ENCODE assay signal across 2 cellular contexts in genomic region chr9:15306068-15306756, GRCh38.
TF ChIP-seq lines count a peak whose summit lies in the region.

No MANE protein-coding gene starts in this region.

TF ChIP-seq in GM23338, 12 proteins besides CTCF, POLR2A, EP300 and RAD21:
- peak; percentile 21 for TF ChIP-seq REST (IDR thresholded peaks at IDR 0.05; ENCODE audit: unreplicated experiment)
- peak; percentile 2; the same call in 1 of the 2 replicates for TF ChIP-seq NANOG (IDR thresholded peaks at IDR 0.05; ENCODE audit: borderline replicate concordance)
- no peak for TF ChIP-seq STAT1 (IDR thresholded peaks at IDR 0.05; ENCODE audit: unreplicated experiment)
- peak; percentile 25; the same call in 1 of the 2 replicates for TF ChIP-seq POLR2AphosphoS5 (IDR thresholded peaks at IDR 0.05; ENCODE audit: low read depth)

TF ChIP-seq in H1, 55 proteins besides CTCF, POLR2A, EP300 and RAD21:
- TF ChIP-seq POLR2AphosphoS5 (IDR thresholded peaks at IDR 0.05; ENCODE audit: low read depth, low read length) (peak; percentile 21; the same call in 1 of the 2 replicates), TAF1 (IDR thresholded peaks at IDR 0.05; ENCODE audit: low read depth, low read length) (peak; percentile 30; the same call in 1 of the 2 replicates), PHF8 (conservative IDR thresholded peaks at IDR 0.05; ENCODE audit: low read depth, low read length) (0 out of 2 replicates have a peak, but pooled peaks have one; percentile 12), JUND (IDR thresholded peaks at IDR 0.05; ENCODE audit: low read length) (0 out of 2 replicates have a peak, but pooled peaks have one; percentile 44), ASH2L (IDR thresholded peaks at IDR 0.05; ENCODE audit: low read length) (peak; percentile 56), USF2 (IDR thresholded peaks at IDR 0.05; ENCODE audit: low read length) (no peak), SIN3A (conservative IDR thresholded peaks at IDR 0.05 in 1 of 2, IDR thresholded peaks at IDR 0.05 in 1 of 2; ENCODE audit: low read depth in 1 of 2, low read length in 2 of 2) (peak in 1 of 2 experiments; percentile 35; a peak in 1 of 4 replicates), CEBPB (IDR thresholded peaks at IDR 0.05; ENCODE audit: low read depth, low read length) (peak; percentile 92)
- TF ChIP-seq, protein P1, sequence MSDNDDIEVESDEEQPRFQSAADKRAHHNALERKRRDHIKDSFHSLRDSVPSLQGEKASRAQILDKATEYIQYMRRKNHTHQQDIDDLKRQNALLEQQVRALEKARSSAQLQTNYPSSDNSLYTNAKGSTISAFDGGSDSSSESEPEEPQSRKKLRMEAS (IDR thresholded peaks at IDR 0.05), result no peak
- TF ChIP-seq, protein P2, sequence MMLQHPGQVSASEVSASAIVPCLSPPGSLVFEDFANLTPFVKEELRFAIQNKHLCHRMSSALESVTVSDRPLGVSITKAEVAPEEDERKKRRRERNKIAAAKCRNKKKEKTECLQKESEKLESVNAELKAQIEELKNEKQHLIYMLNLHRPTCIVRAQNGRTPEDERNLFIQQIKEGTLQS (IDR thresholded peaks at IDR 0.05; ENCODE audit: insufficient read depth, low read depth, low read length), result no peak
TF ChIP-seq in H1: peak in this region for 7.
